ENCODE assay signal across 1 cellular context in genomic region chr15:81118361-81118760, GRCh38.
TF ChIP-seq lines count a peak whose summit lies in the region.

No MANE protein-coding gene starts in this region.

TF ChIP-seq in GM23338, 12 proteins besides CTCF, POLR2A, EP300 and RAD21:
- TF ChIP-seq ZNF462 (CRISPR knock-in tag; IDR thresholded peaks at IDR 0.05) (no peak), STAT1 (IDR thresholded peaks at IDR 0.05; ENCODE audit: unreplicated experiment) (no peak), JUNB (IDR thresholded peaks at IDR 0.05; ENCODE audit: unreplicated experiment) (no peak), ZNF331 (CRISPR knock-in tag; IDR thresholded peaks at IDR 0.05; ENCODE audit: low read depth) (no peak), REST (IDR thresholded peaks at IDR 0.05; ENCODE audit: unreplicated experiment) (no peak), EZH2 (IDR thresholded peaks at IDR 0.05; ENCODE audit: low read depth, unreplicated experiment) (no peak), NANOG (IDR thresholded peaks at IDR 0.05; ENCODE audit: borderline replicate concordance) (no peak), ETS1 (IDR thresholded peaks at IDR 0.05) (no peak), ZNF114 (CRISPR knock-in tag; IDR thresholded peaks at IDR 0.05) (no peak)
